ENCODE assay signal across 9 cellular contexts in the genomic region with DNA sequence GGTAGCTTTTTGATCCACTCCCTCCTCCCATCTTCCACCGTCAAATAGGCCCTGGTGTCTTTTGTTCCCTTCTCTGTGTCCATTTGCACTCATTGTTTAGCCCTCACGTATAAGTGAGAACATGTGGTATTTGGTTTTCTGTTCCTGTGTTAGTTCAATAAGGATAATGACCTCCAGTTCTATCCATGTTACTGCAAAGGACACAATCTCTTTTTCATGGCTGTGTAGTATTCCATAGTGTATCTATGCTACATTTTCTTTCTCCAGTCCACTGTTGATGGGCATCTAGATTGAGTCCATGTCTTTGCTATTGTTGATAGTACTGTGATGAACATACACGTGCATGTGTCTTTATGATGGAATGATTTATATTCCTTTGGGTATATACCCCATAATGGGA.
"Had no signal": no experiment of that assay in that cellular context is flagged by ENCODE, and none has a peak within 500 bp of the region (broad histone marks: within the 10 kb centered on the region; RNA-seq: fewer than 3 reads in every experiment).

No MANE protein-coding gene starts in this region.

- H3K4me3 ChIP-seq: GM23338 had no signal

- H3K4me1 Mint-ChIP-seq: GM23338, H9, IgD-negative memory B cell had no signal

- H3K27me3 Mint-ChIP-seq: IgD-negative memory B cell had no signal

- H3K4me2 ChIP-seq: GM23338 had no signal

- H3K27ac Mint-ChIP-seq: GM23338, H9, HFFc6, IgD-negative memory B cell had no signal

- ATAC-seq: GM23338 had no signal

- FAIRE-seq: H1, H54, HTR-8/SVneo had no signal

- H2AFZ ChIP-seq: GM23338 had no signal

- DNase-seq: H9, HCEC 1CT, HFFc6, KBM-7 had no signal

- H3K4me3 Mint-ChIP-seq: GM23338, H9, HFFc6, IgD-negative memory B cell had no signal
